Comparison of ENCODE assay signal across 8 cellular contexts in the genomic region with DNA sequence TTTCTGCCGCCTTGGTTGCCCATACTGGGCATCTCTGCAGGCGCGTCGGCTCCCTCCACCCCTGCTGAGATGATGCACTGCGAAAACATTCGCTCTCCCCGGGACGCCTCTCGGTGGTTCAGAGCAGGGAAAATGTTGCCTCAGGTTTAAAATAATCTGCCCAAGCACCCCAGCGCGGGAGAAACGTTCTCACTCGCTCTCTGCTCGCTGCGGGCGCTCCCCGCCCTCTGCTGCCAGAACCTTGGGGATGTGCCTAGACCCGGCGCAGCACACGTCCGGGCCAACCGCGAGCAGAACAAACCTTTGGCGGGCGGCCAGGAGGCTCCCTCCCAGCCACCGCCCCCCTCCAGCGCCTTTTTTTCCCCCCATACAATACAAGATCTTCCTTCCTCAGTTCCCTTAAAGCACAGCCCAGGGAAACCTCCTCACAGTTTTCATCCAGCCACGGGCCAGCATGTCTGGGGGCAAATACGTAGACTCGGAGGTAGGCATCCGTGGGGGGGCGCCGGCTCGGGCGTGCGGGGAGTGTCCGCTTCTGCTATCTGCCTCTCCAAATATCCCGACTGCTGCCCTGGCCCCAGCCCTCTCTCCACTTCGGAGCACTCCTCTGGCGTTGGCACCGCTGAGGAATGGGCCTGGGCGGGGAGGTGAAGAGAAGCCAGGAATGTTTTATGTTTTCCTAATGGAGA. TPM values are rescaled to one million over a fixed set of nuclear protein-coding genes. Genes with fewer than 3 reads are reported as not detected.
A peak's percentile ranks its signal among the peaks of the same experiment; 100 is the strongest.
DNase-seq lines count a peak whose midpoint lies in the region; ATAC-seq and TF ChIP-seq lines count a peak whose summit lies in the region.

TSS of gene CAV1 (plus strand) at position 428 of the 689 bp plus-strand sequence. CDS start at position 455, 27 bp downstream.

- H3K4me1 Mint-ChIP-seq in T-cell = peaks cover 24 to 32% (median 24%) of the 10 kb centered on the region in 3 donors

- peak within 1 kb of the TSS; percentile 91 for H3K4me2 ChIP-seq in mammary epithelial cell (ENCODE audit: insufficient read depth, low read depth, low read length)

- no peaks in the 10 kb centered on the region for H3K36me3 Mint-ChIP-seq in T-cell

- peak in 1 of 2 donors; percentile 42 for TF ChIP-seq CTCF in mammary epithelial cell (conservative IDR thresholded peaks at IDR 0.05 in 1 of 2, IDR thresholded peaks at IDR 0.05 in 1 of 2; ENCODE audit: extremely low read depth in 1 of 2, insufficient read depth in 1 of 2, low read depth in 1 of 2, low read length in 2 of 2)

- DNase-seq in COLO668 (lab: John Stamatoyannopoulos, UW; ENCODE audit: unreplicated experiment) = peak; percentile 66
- peak in 21 of 34 experiments; percentile 16 to 42 (median 29) for DNase-seq in T-cell
- peak; percentile 98 for DNase-seq in mammary epithelial cell
- DNase-seq in retina = peak; percentile 75

- peaks cover 25% of the 10 kb centered on the region for H3K36me3 ChIP-seq in mammary epithelial cell (ENCODE audit: insufficient read depth, low read length)
- no peaks in the 10 kb centered on the region for H3K36me3 ChIP-seq in iPS-18a (ENCODE audit: control insufficient read depth, low read depth, low read length)

- peaks cover 2% of the 10 kb centered on the region for H4K20me1 ChIP-seq in mammary epithelial cell (ENCODE audit: insufficient read depth, low read length)

- H3K9me3 ChIP-seq in mammary epithelial cell (replicated peaks; ENCODE audit: insufficient read depth, low read length) = no peaks in the 10 kb centered on the region
- no peaks in the 10 kb centered on the region for H3K9me3 ChIP-seq in iPS-18a (ENCODE audit: control insufficient read depth, low read depth, low read length)

- intact Hi-C loops in mammary epithelial cell (cut with micrococcal nuclease) = loop anchor here (1.0 to 10.0 kb wide), 6 partner anchors 81 to 387 kb away; partner anchors contain the start of gene MET

- H3K27ac ChIP-seq in mammary epithelial cell (ENCODE audit: insufficient read depth, low read depth, low read length) (peak within 1 kb of the TSS; percentile 98), iPS-18a (ENCODE audit: low read length) (no peak within 1 kb of the TSS)

- BruUV-seq in mammary epithelial cell (replicated peaks; lab: Mats Ljungman, UMichigan) = no TSS peak

- POLR2A ChIA-PET in T-cell (lab: Charles Lee) = no interaction called here

- H3K27me3 ChIP-seq in mammary epithelial cell (ENCODE audit: insufficient read depth, low read length) (no peaks in the 10 kb centered on the region), iPS-18a (ENCODE audit: control insufficient read depth, insufficient read depth, low read length) (peaks cover 49% of the 10 kb centered on the region)

- peak within 1 kb of the TSS; percentile 5 for H2AFZ ChIP-seq in mammary epithelial cell (ENCODE audit: low read depth, low read length)

- H3K4me3 ChIP-seq in mammary epithelial cell (replicated peaks in 1 of 3; ENCODE audit: insufficient read depth in 1 of 3, low read depth in 2 of 3, low read length in 3 of 3) = peak within 1 kb of the TSS; percentile 72 to 78 (median 76)
- H3K4me3 ChIP-seq in iPS-18a (ENCODE audit: low read length) = peak within 1 kb of the TSS; percentile 78

- H3K9me3 Mint-ChIP-seq in T-cell = no peaks in the 10 kb centered on the region

- H3K27ac Mint-ChIP-seq in T-cell = peak within 1 kb of the TSS in 1 of 2 donors; percentile 44

- CTCF ChIA-PET in T-cell (lab: Charles Lee) = interaction anchor here in 1 of 2 donors (1.0 kb wide), 1 partner anchor 23 kb away, joined by 4 read pairs; no protein-coding TSS in a partner anchor
- CTCF ChIA-PET in mammary epithelial cell (lab: Charles Lee; ENCODE audit: low non-redundant PET) = no interaction called here

- H3K9ac ChIP-seq in mammary epithelial cell (ENCODE audit: insufficient read depth, low read length) (peak within 1 kb of the TSS; percentile 98), iPS-18a (ENCODE audit: low read length) (peak within 1 kb of the TSS; percentile 38)

- dilution Hi-C loops in mammary epithelial cell (cut with HindIII; ENCODE audit: low sequenced_read_pairs) = loop anchor here (5.0 kb wide), 1 partner anchor 267 kb away; no protein-coding TSS in a partner anchor

- in situ Hi-C loops in mammary epithelial cell (cut with MboI; ENCODE audit: low sequenced_read_pairs in 2 of 2) = loop anchor here (5.0 to 25.0 kb wide), 3 partner anchors 262 to 362 kb away; no protein-coding TSS in a partner anchor

- H3K4me3 Mint-ChIP-seq in T-cell = peak within 1 kb of the TSS; percentile 78 to 81 (median 79)

- WGBS in mammary epithelial cell (ENCODE audit: low coverage, missing lambda C conversion rate) = 0% methylated on average over 10 of the region's 42 CpGs

- peaks cover 57% of the 10 kb centered on the region for H3K4me1 ChIP-seq in mammary epithelial cell (ENCODE audit: insufficient read depth, low read length)
- H3K4me1 ChIP-seq in iPS-18a (ENCODE audit: control insufficient read depth, low read depth, low read length) = peaks cover 34% of the 10 kb centered on the region

- ATAC-seq in HG02588 (IDR thresholded peaks at IDR 0.05; ENCODE audit: unreplicated experiment) (peak; percentile 26), T-cell (replicated peaks in 1 of 4) (peak; percentile 51 to 61 (median 55)), GM18870 (IDR thresholded peaks at IDR 0.05; ENCODE audit: unreplicated experiment) (no peak), HG03108 (IDR thresholded peaks at IDR 0.05; ENCODE audit: unreplicated experiment) (no peak)

- peaks cover 62 to 69% of the 10 kb centered on the region in 2 donors for H3K27me3 Mint-ChIP-seq in T-cell

- peaks cover 53% of the 10 kb centered on the region for H3K79me2 ChIP-seq in mammary epithelial cell (ENCODE audit: insufficient read depth, low read length)

RNA-seq across cellular contexts. Expression of gene CAV1, which starts in this region (rescaled TPM):
- total RNA-seq in T-cell (1 to 10 TPM in 2 of 5 donors, under 1 TPM in 2, not detected in 1; 0.25 to 1.4 (median 0.98) TPM), mammary epithelial cell (100 to 1,000 TPM; 485 to 894 TPM)
- polyA plus RNA-seq in mammary epithelial cell = 1,604 TPM
- polyA minus RNA-seq in mammary epithelial cell = 2,169 TPM

Comparison
In these comparisons a context has a peak if more than half of its experiments do, and no peak if none do; other contexts are left out.
1. RNA of gene CAV1 (total RNA-seq): 485 to 894 TPM in mammary epithelial cell; 0.25 to 1.4 TPM in T-cell; every median in the first group is over 100 times any median in the second.
2. DNase-seq: peak in every context shown above with its lines; median percentile 98 in mammary epithelial cell; 75 in retina; 66 in COLO668; 29 in T-cell.
3. ATAC-seq: peak in HG02588 (single experiment) and T-cell (4 of 4); none in GM18870 (single experiment) and HG03108 (single experiment).